In the genomic region with DNA sequence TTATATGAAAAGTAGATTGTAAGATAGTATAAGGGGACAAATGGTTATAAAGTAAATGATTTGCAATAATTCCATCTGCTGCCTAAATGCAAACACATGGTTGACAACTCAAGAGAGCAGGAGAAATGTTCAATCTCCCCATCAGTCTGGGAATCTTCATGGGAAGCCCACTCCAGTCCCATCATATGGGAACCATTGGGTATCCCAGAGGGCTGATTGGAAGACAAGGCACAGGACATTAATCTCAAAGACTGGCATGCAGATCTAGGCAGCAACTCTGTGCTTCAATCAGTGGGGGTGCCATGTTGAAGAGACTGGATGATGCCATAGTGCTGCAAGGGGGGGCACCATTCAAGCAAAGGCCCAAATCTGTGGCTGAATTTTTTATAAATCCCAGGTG, we compare ENCODE assay signal across 40 cellular contexts.
"Had no signal": no experiment of that assay in that cellular context is flagged by ENCODE, and none has a peak within 500 bp of the region (broad histone marks: within the 10 kb centered on the region; RNA-seq: fewer than 3 reads in every experiment).

No MANE protein-coding gene starts in this region.

- H3K4me3 ChIP-seq: adrenal gland, ascending aorta, body of pancreas, breast epithelium, cardiac muscle cell had no signal

- H3K4me3 Mint-ChIP-seq: activated naive CD4-positive, alpha-beta T cell treated with anti-CD3 and anti-CD28 coated beads for 36 hours; activated naive CD4-positive, alpha-beta T cell treated with anti-CD3 and anti-CD28 coated beads, Interleukin-2, amount 10 ng/mL, durations not matched to agents 7 days and 5 days; activated naive CD4-positive, alpha-beta T cell treated with anti-CD3 and anti-CD28 coated beads, Interleukin-2, amount 50 U/mL, for 24 hours; activated naive CD8-positive, alpha-beta T cell; activated naive CD8-positive, alpha-beta T cell treated with anti-CD3 and anti-CD28 coated beads for 36 hours; activated naive CD8-positive, alpha-beta T cell treated with anti-CD3 and anti-CD28 coated beads, Interleukin-2, amount 10 ng/mL, durations not matched to agents 7 days and 5 days; activated naive CD8-positive, alpha-beta T cell treated with anti-CD3 and anti-CD28 coated beads, Interleukin-2, amount 50 U/mL, for 24 hours; activated T-cell treated with anti-CD3 and anti-CD28 coated beads, Interleukin-2, amount 50 U/mL, for 24 hours; activated T-cell treated with anti-CD3 and anti-CD28 coated beads, Interleukin-2, amount 50 U/mL, for 4 hours; activated T-cell treated with anti-CD3 and anti-CD28 coated beads, Interleukin-2, amount 50 U/mL, for 72 hours; activated T-helper 1 cell treated with anti-CD3 and anti-CD28 coated beads, Interleukin-12 subunit alpha, Interleukin-12 subunit beta, Interleukin-2, Interleukin-4 antibody, amounts not matched to agents 30 ng/mL and 10 ng/mL and 1 ng/mL, durations not matched to agents 14 hours and 24 hours and 36 hours; activated T-helper 17 cell treated with anti-CD3 and anti-CD28 coated beads, Interleukin-2, amount 50 U/mL, for 72 hours; brain; central memory CD8-positive, alpha-beta T cell had no signal

- H3K27me3 Mint-ChIP-seq: activated naive CD4-positive, alpha-beta T cell treated with anti-CD3 and anti-CD28 coated beads, Interleukin-2, amount 10 ng/mL, durations not matched to agents 7 days and 5 days; activated naive CD4-positive, alpha-beta T cell treated with anti-CD3 and anti-CD28 coated beads, Interleukin-2, amount 50 U/mL, for 24 hours; activated naive CD8-positive, alpha-beta T cell; activated naive CD8-positive, alpha-beta T cell treated with anti-CD3 and anti-CD28 coated beads for 36 hours; activated naive CD8-positive, alpha-beta T cell treated with anti-CD3 and anti-CD28 coated beads, Interleukin-2, amount 10 ng/mL, durations not matched to agents 7 days and 5 days; activated naive CD8-positive, alpha-beta T cell treated with anti-CD3 and anti-CD28 coated beads, Interleukin-2, amount 50 U/mL, for 24 hours; activated T-cell treated with anti-CD3 and anti-CD28 coated beads, Interleukin-2, amount 50 U/mL, for 24 hours; activated T-helper 17 cell treated with anti-CD3 and anti-CD28 coated beads, Interleukin-2, amount 50 U/mL, for 72 hours; central memory CD8-positive, alpha-beta T cell had no signal

- H3K36me3 ChIP-seq: adrenal gland, ascending aorta, brain microvascular endothelial cell, breast epithelium, cardiac muscle cell had no signal

- DNase-seq: activated effector memory CD4-positive, alpha-beta T cell treated with anti-CD3 and anti-CD28 coated beads, Interleukin-2, amount 50 U/mL, for 16 hours; activated effector memory CD4-positive, alpha-beta T cell treated with Interleukin-2 at 50 U/mL for 16 hours; activated gamma-delta T cell; activated gamma-delta T cell treated with Interleukin-2 at 50 U/mL for 16 hours; activated naive CD4-positive, alpha-beta T cell; activated naive CD4-positive, alpha-beta T cell treated with anti-CD3 and anti-CD28 coated beads for 36 hours; activated naive CD4-positive, alpha-beta T cell treated with anti-CD3 and anti-CD28 coated beads, Interleukin-2, amount 10 ng/mL, durations not matched to agents 7 days and 5 days; activated naive CD4-positive, alpha-beta T cell treated with anti-CD3 and anti-CD28 coated beads, Interleukin-2, amount 50 U/mL, for 16 hours; activated naive CD4-positive, alpha-beta T cell treated with Interleukin-2 at 50 U/mL for 16 hours; activated naive CD8-positive, alpha-beta T cell treated with anti-CD3 and anti-CD28 coated beads for 36 hours; activated naive CD8-positive, alpha-beta T cell treated with anti-CD3 and anti-CD28 coated beads, Interleukin-2, amount 10 ng/mL, durations not matched to agents 7 days and 5 days; activated naive CD8-positive, alpha-beta T cell treated with anti-CD3 and anti-CD28 coated beads, Interleukin-2, amount 50 U/mL, for 24 hours; activated T-cell treated with anti-CD3 and anti-CD28 coated beads, Interleukin-2, amount 50 U/mL, for 1 hour; activated T-cell treated with anti-CD3 and anti-CD28 coated beads, Interleukin-2, amount 50 U/mL, for 24 hours; activated T-cell treated with anti-CD3 and anti-CD28 coated beads, Interleukin-2, amount 50 U/mL, for 4 hours; activated T-cell treated with anti-CD3 and anti-CD28 coated beads, Interleukin-2, amount 50 U/mL, for 48 hours; activated T-cell treated with anti-CD3 and anti-CD28 coated beads, Interleukin-2, amount 50 U/mL, for 72 hours; adrenal gland; amniotic stem cell; amygdala; anterior cingulate cortex; aorta; body of pancreas; brain microvascular endothelial cell; caudate nucleus; central memory CD4-positive, alpha-beta T cell; cerebellar nuclear complex had no signal

- ATAC-seq: activated naive CD4-positive, alpha-beta T cell treated with anti-CD3 and anti-CD28 coated beads, Interleukin-2, amount 50 U/mL, for 72 hours; activated naive CD8-positive, alpha-beta T cell treated with anti-CD3 and anti-CD28 coated beads, Interleukin-2, amount 50 U/mL, for 24 hours; activated T-cell treated with anti-CD3 and anti-CD28 coated beads, Interleukin-2, amount 50 U/mL, for 4 hours; activated T-cell treated with anti-CD3 and anti-CD28 coated beads, Interleukin-2, amount 50 U/mL, for 72 hours; activated T-helper 17 cell treated with anti-CD3 and anti-CD28 coated beads, Interleukin-2, amount 50 U/mL, for 72 hours; body of pancreas had no signal

- H3K27ac ChIP-seq: adrenal gland, ascending aorta, body of pancreas, brain microvascular endothelial cell, breast epithelium, cardiac muscle cell had no signal

- H3K4me1 Mint-ChIP-seq: activated naive CD4-positive, alpha-beta T cell treated with anti-CD3 and anti-CD28 coated beads, Interleukin-2, amount 10 ng/mL, durations not matched to agents 7 days and 5 days; activated naive CD4-positive, alpha-beta T cell treated with anti-CD3 and anti-CD28 coated beads, Interleukin-2, amount 50 U/mL, for 24 hours; activated naive CD8-positive, alpha-beta T cell treated with anti-CD3 and anti-CD28 coated beads for 36 hours; activated naive CD8-positive, alpha-beta T cell treated with anti-CD3 and anti-CD28 coated beads, Interleukin-2, amount 10 ng/mL, durations not matched to agents 7 days and 5 days; activated naive CD8-positive, alpha-beta T cell treated with anti-CD3 and anti-CD28 coated beads, Interleukin-2, amount 50 U/mL, for 24 hours; activated T-helper 17 cell treated with anti-CD3 and anti-CD28 coated beads, Interleukin-2, amount 50 U/mL, for 72 hours; brain; central memory CD8-positive, alpha-beta T cell had no signal

- FAIRE-seq: astrocyte, bronchial epithelial cell had no signal

- H3K27me3 ChIP-seq: adrenal gland, ascending aorta, body of pancreas, brain microvascular endothelial cell, breast epithelium, cardiac muscle cell had no signal

- H3K27ac Mint-ChIP-seq: activated naive CD4-positive, alpha-beta T cell treated with anti-CD3 and anti-CD28 coated beads for 36 hours; activated naive CD4-positive, alpha-beta T cell treated with anti-CD3 and anti-CD28 coated beads, Interleukin-2, amount 10 ng/mL, durations not matched to agents 7 days and 5 days; activated naive CD4-positive, alpha-beta T cell treated with anti-CD3 and anti-CD28 coated beads, Interleukin-2, amount 50 U/mL, for 24 hours; activated naive CD4-positive, alpha-beta T cell treated with anti-CD3 and anti-CD28 coated beads, Interleukin-2, amount 50 U/mL, for 72 hours; activated naive CD8-positive, alpha-beta T cell; activated naive CD8-positive, alpha-beta T cell treated with anti-CD3 and anti-CD28 coated beads for 36 hours; activated naive CD8-positive, alpha-beta T cell treated with anti-CD3 and anti-CD28 coated beads, Interleukin-2, amount 10 ng/mL, durations not matched to agents 7 days and 5 days; activated naive CD8-positive, alpha-beta T cell treated with anti-CD3 and anti-CD28 coated beads, Interleukin-2, amount 50 U/mL, for 24 hours; activated T-cell treated with anti-CD3 and anti-CD28 coated beads, Interleukin-2, amount 50 U/mL, for 24 hours; activated T-cell treated with anti-CD3 and anti-CD28 coated beads, Interleukin-2, amount 50 U/mL, for 72 hours; activated T-helper 1 cell treated with anti-CD3 and anti-CD28 coated beads, Interleukin-12 subunit alpha, Interleukin-12 subunit beta, Interleukin-2, Interleukin-4 antibody, amounts not matched to agents 30 ng/mL and 10 ng/mL and 1 ng/mL, durations not matched to agents 14 hours and 24 hours and 36 hours; activated T-helper 17 cell treated with anti-CD3 and anti-CD28 coated beads, Interleukin-2, amount 50 U/mL, for 72 hours; activated T-helper 2 cell treated with anti-CD3 and anti-CD28 coated beads, Interferon-gamma antibody, Interleukin-2, Interleukin-4, amounts not matched to agents 10 μg/mL and 5 μg/mL and 100 μg/mL, durations not matched to agents 14 hours and 24 hours and 36 hours; brain had no signal

- H3K36me3 Mint-ChIP-seq: activated naive CD4-positive, alpha-beta T cell treated with anti-CD3 and anti-CD28 coated beads, Interleukin-2, amount 10 ng/mL, durations not matched to agents 7 days and 5 days; activated naive CD4-positive, alpha-beta T cell treated with anti-CD3 and anti-CD28 coated beads, Interleukin-2, amount 50 U/mL, for 24 hours; activated naive CD4-positive, alpha-beta T cell treated with anti-CD3 and anti-CD28 coated beads, Interleukin-2, amount 50 U/mL, for 72 hours; activated naive CD8-positive, alpha-beta T cell; activated naive CD8-positive, alpha-beta T cell treated with anti-CD3 and anti-CD28 coated beads for 36 hours; activated naive CD8-positive, alpha-beta T cell treated with anti-CD3 and anti-CD28 coated beads, Interleukin-2, amount 10 ng/mL, durations not matched to agents 7 days and 5 days; brain had no signal

- H3K9me3 ChIP-seq: adrenal gland, body of pancreas had no signal

- H3K4me1 ChIP-seq: adrenal gland, ascending aorta, body of pancreas, breast epithelium had no signal
